Comparison of ENCODE assay signal across 20 cellular contexts in genomic region chr19:29886535-29886934, GRCh38.
"Had no signal": no experiment of that assay in that cellular context is flagged by ENCODE, and none has a peak within 500 bp of the region (broad histone marks: within the 10 kb centered on the region; RNA-seq: fewer than 3 reads in every experiment).

No MANE protein-coding gene starts in this region.

- DNase-seq: activated CD4-positive, alpha-beta T cell treated with anti-CD3 and anti-CD28 coated beads, Interleukin-2, amount 10 ng/mL, durations not matched to agents 7 days and 5 days; activated T-cell treated with anti-CD3 and anti-CD28 coated beads for 4 hours; central memory CD4-positive, alpha-beta T cell; colonic mucosa; erythroblast; foreskin melanocyte; glutamatergic neuron; hippocampal formation; stimulated activated CD8-positive, alpha-beta memory T cell treated with anti-CD3 and anti-CD28 coated beads, Interleukin-4, amount 100 ng/mL, for 48 hours; stimulated activated naive CD4-positive, alpha-beta T cell treated with Interleukin-2 at 50 U/mL for 16 hours; substantia nigra; T1000; transverse colon; uterus had no signal

- H3K27me3 Mint-ChIP-seq: activated CD4-positive, alpha-beta T cell treated with anti-CD3 and anti-CD28 coated beads, Interleukin-2, amount 10 ng/mL, durations not matched to agents 7 days and 5 days; activated naive CD8-positive, alpha-beta T cell; brain had no signal

- H3K4me1 Mint-ChIP-seq: brain had no signal

- H3K27me3 ChIP-seq: colonic mucosa, neutrophil, transverse colon, uterus had no signal

- H3K4me3 ChIP-seq: colonic mucosa, transverse colon, uterus had no signal

- H3K9me3 Mint-ChIP-seq: brain had no signal

- H3K36me3 Mint-ChIP-seq: activated naive CD8-positive, alpha-beta T cell; brain had no signal

- ATAC-seq: activated CD4-positive, CD25-positive, alpha-beta regulatory T cell treated with anti-CD3 and anti-CD28 coated beads, Interleukin-2, amount 50 U/mL, for 24 hours; left lobe of liver; SK-N-SH treated with all-trans-retinoic acid at 6 μM for 48 hours had no signal

- H3K4me3 Mint-ChIP-seq: activated CD4-positive, alpha-beta T cell treated with anti-CD3 and anti-CD28 coated beads, Interleukin-2, amount 10 ng/mL, durations not matched to agents 7 days and 5 days; activated naive CD8-positive, alpha-beta T cell; brain had no signal

- H3K4me1 ChIP-seq: colonic mucosa, transverse colon, uterus had no signal

- H3K27ac ChIP-seq: colonic mucosa, neutrophil, transverse colon, uterus had no signal

- H3K27ac Mint-ChIP-seq: activated CD4-positive, alpha-beta T cell treated with anti-CD3 and anti-CD28 coated beads, Interleukin-2, amount 10 ng/mL, durations not matched to agents 7 days and 5 days; activated naive CD8-positive, alpha-beta T cell; brain had no signal

- H3K9me3 ChIP-seq: colonic mucosa, neutrophil, transverse colon, uterus had no signal
